In genomic region chr1:12069616-12070244, GRCh38 we compare ENCODE assay signal across 17 cellular contexts. TPM values are rescaled to one million over a fixed set of nuclear protein-coding genes. Genes with fewer than 3 reads are reported as not detected.
DNase-seq lines count a peak whose midpoint lies in the region; ATAC-seq and TF ChIP-seq lines count a peak whose summit lies in the region.
"Had no signal": no experiment of that assay in that cellular context is flagged by ENCODE, and none has a peak within 500 bp of the region (broad histone marks: within the 10 kb centered on the region; RNA-seq: fewer than 3 reads in every experiment).

No MANE protein-coding gene starts in this region.

- H2BK20ac ChIP-seq in IMR-90 (ENCODE audit: low read depth, low read length): no peak overlapping the region

- dilution Hi-C loops in IMR-90 (cut with HindIII; ENCODE audit: low sequenced_read_pairs, unreplicated experiment): no loop called here

- H2BK15ac ChIP-seq in IMR-90 (ENCODE audit: low read depth, low read length): no peak overlapping the region

- no peak for TF ChIP-seq RAD21 in IMR-90 (IDR thresholded peaks at IDR 0.05; ENCODE audit: low read length)

- H3K9me3 Mint-ChIP-seq in activated CD8-positive, alpha-beta T cell treated with anti-CD3 and anti-CD28 coated beads, Interleukin-2, amount 10 ng/mL, durations not matched to agents 7 days and 5 days (ENCODE audit: insufficient read depth): no peaks in the 10 kb centered on the region
- H3K9me3 Mint-ChIP-seq in activated CD8-positive, alpha-beta T cell treated with anti-CD3 and anti-CD28 coated beads for 36 hours: no peaks in the 10 kb centered on the region

- H3K27ac Mint-ChIP-seq in activated CD8-positive, alpha-beta T cell treated with anti-CD3 and anti-CD28 coated beads, Interleukin-2, amount 10 ng/mL, durations not matched to agents 7 days and 5 days: peak overlapping the region; percentile 1
- no peak overlapping the region for H3K27ac Mint-ChIP-seq in activated CD8-positive, alpha-beta T cell treated with anti-CD3 and anti-CD28 coated beads for 36 hours

- H4K91ac ChIP-seq in IMR-90 (ENCODE audit: insufficient read depth, low read depth, low read length): no peak overlapping the region

- TF ChIP-seq POLR2A in IMR-90 (IDR thresholded peaks at IDR 0.05; ENCODE audit: low read depth, low read length): no peak
- TF ChIP-seq POLR2A in heart left ventricle (IDR thresholded peaks at IDR 0.05): no peak

- no peaks in the 10 kb centered on the region for H3K79me1 ChIP-seq in IMR-90 (ENCODE audit: low read depth in 1 of 2, low read length in 2 of 2)

- peaks cover 43% of the 10 kb centered on the region for H3K4me1 Mint-ChIP-seq in activated CD8-positive, alpha-beta T cell treated with anti-CD3 and anti-CD28 coated beads, Interleukin-2, amount 10 ng/mL, durations not matched to agents 7 days and 5 days (ENCODE audit: low read depth)
- peaks cover 34% of the 10 kb centered on the region for H3K4me1 Mint-ChIP-seq in activated CD8-positive, alpha-beta T cell treated with anti-CD3 and anti-CD28 coated beads for 36 hours (ENCODE audit: low read depth)

- H3K9me1 ChIP-seq in IMR-90 (ENCODE audit: insufficient read depth, low read length): no peaks in the 10 kb centered on the region

- H3K4me3 ChIP-seq in IMR-90 (ENCODE audit: insufficient read depth, low read depth, low read length): no peak overlapping the region
- no peak overlapping the region for H3K4me3 ChIP-seq in smooth muscle cell
- H3K4me3 ChIP-seq in heart left ventricle: no peak overlapping the region
- H3K4me3 ChIP-seq: uterus had no signal

- no peaks in the 10 kb centered on the region for H3K36me3 Mint-ChIP-seq in activated CD8-positive, alpha-beta T cell treated with anti-CD3 and anti-CD28 coated beads, Interleukin-2, amount 10 ng/mL, durations not matched to agents 7 days and 5 days (ENCODE audit: low read depth)
- no peaks in the 10 kb centered on the region for H3K36me3 Mint-ChIP-seq in activated CD8-positive, alpha-beta T cell treated with anti-CD3 and anti-CD28 coated beads for 36 hours (ENCODE audit: low read depth)

- H2AFZ ChIP-seq in IMR-90 (replicated peaks; ENCODE audit: low read length, poor library complexity): peak overlapping the region; percentile 15
- H2AFZ ChIP-seq in smooth muscle cell (ENCODE audit: low read depth): peak overlapping the region; percentile 39

- in situ Hi-C loops in IMR-90 (cut with MboI; ENCODE audit: low sequenced_read_pairs): no loop called here

- 78% methylated on average over 10 of the region's 11 CpGs; no CpG with 5 or more reads in 1 of the 2 experiments for WGBS in IMR-90 (ENCODE audit: extremely low coverage in 2 of 2, insufficient read length in 1 of 2), 2 experiments
- WGBS in smooth muscle cell (ENCODE audit: low lambda C conversion rate): 30% methylated on average over 11 of the region's 11 CpGs
- 51 to 62% (median 55%) methylated on average over 11 of the region's 11 CpGs for WGBS in heart left ventricle, 4 donors

- H3K36me3 ChIP-seq in IMR-90 (ENCODE audit: control insufficient read depth, insufficient read depth, low read length) (no peaks in the 10 kb centered on the region), smooth muscle cell (ENCODE audit: low read depth) (no peaks in the 10 kb centered on the region), heart left ventricle (no peaks in the 10 kb centered on the region)
- H3K36me3 ChIP-seq: uterus had no signal

- H3K27ac ChIP-seq in IMR-90 (ENCODE audit: insufficient read depth, low read length) (no peak overlapping the region), smooth muscle cell (ENCODE audit: low read depth) (peak overlapping the region; percentile 82), heart left ventricle (no peak overlapping the region)
- H3K27ac ChIP-seq: RWPE1, uterus had no signal

- H4K5ac ChIP-seq in IMR-90 (ENCODE audit: low read depth, low read length): no peak overlapping the region

- H3K4me2 ChIP-seq in IMR-90 (ENCODE audit: low read depth, low read length): no peak overlapping the region
- peak overlapping the region; percentile 33 for H3K4me2 ChIP-seq in smooth muscle cell

- POLR2A ChIA-PET in activated CD8-positive, alpha-beta T cell treated with anti-CD3 and anti-CD28 coated beads, Interleukin-2, amount 10 ng/mL, durations not matched to agents 7 days and 5 days (lab: Charles Lee): interaction anchor here (9.8 kb wide), 1 partner anchor 161 kb away, joined by 95 read pairs; no protein-coding TSS in a partner anchor
- POLR2A ChIA-PET in activated CD8-positive, alpha-beta T cell treated with anti-CD3 and anti-CD28 coated beads for 36 hours (lab: Charles Lee): interaction anchor here (3.3 kb wide), 1 partner anchor 13 kb away, joined by 11 read pairs; no protein-coding TSS in a partner anchor
- POLR2A ChIA-PET in IMR-90 (lab: Charles Lee; ENCODE audit: unreplicated experiment): no interaction called here

- no peak overlapping the region for H3K4me3 Mint-ChIP-seq in activated CD8-positive, alpha-beta T cell treated with anti-CD3 and anti-CD28 coated beads, Interleukin-2, amount 10 ng/mL, durations not matched to agents 7 days and 5 days
- no peak overlapping the region for H3K4me3 Mint-ChIP-seq in activated CD8-positive, alpha-beta T cell treated with anti-CD3 and anti-CD28 coated beads for 36 hours

- no peak overlapping the region for H2BK5ac ChIP-seq in IMR-90 (ENCODE audit: low read depth, low read length, poor library complexity, severe bottlenecking)

- peaks cover 16% of the 10 kb centered on the region for H3F3A ChIP-seq in smooth muscle cell (ENCODE audit: low read depth)

- H3K4ac ChIP-seq in IMR-90 (ENCODE audit: low read depth, low read length): no peak overlapping the region

- no peak overlapping the region for H3K9ac ChIP-seq in IMR-90 (ENCODE audit: low read depth, low read length)
- no peak overlapping the region for H3K9ac ChIP-seq in smooth muscle cell (ENCODE audit: low read depth)

- peaks cover 10% of the 10 kb centered on the region for H3K27me3 ChIP-seq in IMR-90 (ENCODE audit: control insufficient read depth, insufficient read depth, low read length)
- peaks cover under 1% of the 10 kb centered on the region for H3K27me3 ChIP-seq in smooth muscle cell (ENCODE audit: low read depth)
- H3K27me3 ChIP-seq in heart left ventricle: peaks cover 0 to 51% (median 32%) of the 10 kb centered on the region in 9 donors
- H3K27me3 ChIP-seq: uterus had no signal

- H3K18ac ChIP-seq in IMR-90 (ENCODE audit: low read depth, low read length): no peak overlapping the region

- H2AK5ac ChIP-seq in IMR-90 (ENCODE audit: low read depth, low read length): no peak overlapping the region; the same call in 1 of the 2 replicates

- CTCF ChIA-PET in activated CD8-positive, alpha-beta T cell treated with anti-CD3 and anti-CD28 coated beads, Interleukin-2, amount 10 ng/mL, durations not matched to agents 7 days and 5 days (lab: Charles Lee): interaction anchor here (1.3 to 1.7 kb wide), 2 partner anchors 9 to 10 kb away, joined by 5 to 6 read pairs; no protein-coding TSS in a partner anchor
- CTCF ChIA-PET in activated CD8-positive, alpha-beta T cell treated with anti-CD3 and anti-CD28 coated beads for 36 hours (lab: Charles Lee): interaction anchor here (1.6 kb wide), 1 partner anchor 10 kb away, joined by 10 read pairs; no protein-coding TSS in a partner anchor
- CTCF ChIA-PET in IMR-90 (lab: Yijun Ruan, JAX): no interaction called here

- DNase-seq in activated CD8-positive, alpha-beta T cell treated with anti-CD3 and anti-CD28 coated beads, Interleukin-2, amount 10 ng/mL, durations not matched to agents 7 days and 5 days: peak; percentile 57
- DNase-seq in activated CD8-positive, alpha-beta T cell treated with anti-CD3 and anti-CD28 coated beads for 36 hours: no peak
- DNase-seq in IMR-90 (no peak), astrocyte of the hippocampus (ENCODE audit: low read depth, low spot score) (peak; percentile 27), smooth muscle cell (lab: John Stamatoyannopoulos, UW; ENCODE audit: unreplicated experiment) (no peak), heart left ventricle (no peak), NCI-H526 (lab: John Stamatoyannopoulos, UW) (no peak)
- DNase-seq: ACHN; activated naive CD4-positive, alpha-beta T cell; MM.1S; NCI-H774; occipital lobe; stimulated activated naive CD4-positive, alpha-beta T cell treated with Interleukin-2 at 50 U/mL for 16 hours; uterus had no signal

- peak overlapping the region; percentile 1 for H2AK9ac ChIP-seq in IMR-90 (replicated peaks; ENCODE audit: low read depth, low read length, poor library complexity)

- H3K4me1 ChIP-seq in IMR-90 (ENCODE audit: control insufficient read depth, insufficient read depth, low read length) (peaks cover 8% of the 10 kb centered on the region), smooth muscle cell (ENCODE audit: low read depth) (peaks cover 18% of the 10 kb centered on the region), heart left ventricle (peaks cover 0 to 9% (median 0%) of the 10 kb centered on the region in 12 donors)
- H3K4me1 ChIP-seq: uterus had no signal

- no peaks in the 10 kb centered on the region for H3K79me2 ChIP-seq in smooth muscle cell (ENCODE audit: low read depth)

- no peak overlapping the region for H3K14ac ChIP-seq in IMR-90 (replicated peaks; ENCODE audit: low read depth, low read length)

- no peak overlapping the region for H2BK120ac ChIP-seq in IMR-90 (ENCODE audit: low read depth, low read length)

- H4K20me1 ChIP-seq in IMR-90 (ENCODE audit: insufficient read depth, low read length): no peaks in the 10 kb centered on the region
- H4K20me1 ChIP-seq in smooth muscle cell (ENCODE audit: low read depth): no peaks in the 10 kb centered on the region

- intact Hi-C loops in activated CD8-positive, alpha-beta T cell treated with anti-CD3 and anti-CD28 coated beads for 36 hours (cut with micrococcal nuclease): no loop called here
- intact Hi-C loops in IMR-90 (cut with micrococcal nuclease): no loop called here
- intact Hi-C loops in heart left ventricle (cut with DNase I): no loop called here

- no peak overlapping the region for H4K8ac ChIP-seq in IMR-90 (ENCODE audit: low read depth in 2 of 2, low read length in 2 of 2)

- TF ChIP-seq CTCF in activated CD8-positive, alpha-beta T cell treated with anti-CD3 and anti-CD28 coated beads for 36 hours (IDR thresholded peaks at IDR 0.05): no peak
- TF ChIP-seq CTCF in IMR-90 (conservative IDR thresholded peaks at IDR 0.05; ENCODE audit: low read depth, low read length) (no peak), smooth muscle cell (IDR thresholded peaks at IDR 0.05; ENCODE audit: borderline replicate concordance, insufficient read depth, poor library complexity, severe bottlenecking) (no peak), heart left ventricle (IDR thresholded peaks at IDR 0.05) (no peak)

- H3K27me3 Mint-ChIP-seq in activated CD8-positive, alpha-beta T cell treated with anti-CD3 and anti-CD28 coated beads, Interleukin-2, amount 10 ng/mL, durations not matched to agents 7 days and 5 days (ENCODE audit: low read depth): peaks cover 31% of the 10 kb centered on the region
- H3K27me3 Mint-ChIP-seq in activated CD8-positive, alpha-beta T cell treated with anti-CD3 and anti-CD28 coated beads for 36 hours: peaks cover 41% of the 10 kb centered on the region

- BruUV-seq in IMR-90 (replicated peaks; lab: Mats Ljungman, UMichigan): no TSS peak

- no peak overlapping the region for H3K56ac ChIP-seq in IMR-90 (ENCODE audit: extremely low read depth, insufficient read depth, low read length)

- H3K9me3 ChIP-seq in IMR-90 (ENCODE audit: control insufficient read depth, insufficient read depth, low read length) (no peaks in the 10 kb centered on the region), smooth muscle cell (replicated peaks; ENCODE audit: low read depth) (no peaks in the 10 kb centered on the region), heart left ventricle (no peaks in the 10 kb centered on the region)
- H3K9me3 ChIP-seq: uterus had no signal

- H3K23ac ChIP-seq in IMR-90 (ENCODE audit: low read depth, low read length): no peak overlapping the region

- peak; percentile 60 for ATAC-seq in activated CD8-positive, alpha-beta T cell treated with anti-CD3 and anti-CD28 coated beads, Interleukin-2, amount 10 ng/mL, durations not matched to agents 7 days and 5 days
- no peak for ATAC-seq in activated CD8-positive, alpha-beta T cell treated with anti-CD3 and anti-CD28 coated beads for 36 hours
- ATAC-seq in IMR-90 (ENCODE audit: low read depth): no peak
- ATAC-seq in heart left ventricle: no peak
- ATAC-seq in HG03139 (IDR thresholded peaks at IDR 0.05; ENCODE audit: unreplicated experiment): no peak

RNA-seq across cellular contexts. Expression of gene TNFRSF8, which starts 6.6 kb away (rescaled TPM):
- under 1 TPM; 0.95 to 0.97 TPM for total RNA-seq in activated CD8-positive, alpha-beta T cell treated with anti-CD3 and anti-CD28 coated beads, Interleukin-2, amount 10 ng/mL, durations not matched to agents 7 days and 5 days
- 1 to 10 TPM; 1.5 to 1.8 TPM for total RNA-seq in activated CD8-positive, alpha-beta T cell treated with anti-CD3 and anti-CD28 coated beads for 36 hours
- total RNA-seq in IMR-90 (2012; rRNA removed): under 0.01 TPM in 2 replicates
- polyA plus RNA-seq in IMR-90 (2012; rRNA removed): 0.31 and 0.37 TPM in 2 replicates
- 0.35 and 0.56 TPM in 2 replicates for polyA plus RNA-seq in IMR-90 (2012; cell fraction: cytosol; rRNA removed)
- 0.54 and 0.72 TPM in 2 replicates for polyA plus RNA-seq in IMR-90 (2012; cell fraction: nucleus; rRNA removed; ENCODE audit: low replicate concordance)
- 0.22 and 0.54 TPM in 2 replicates for total RNA-seq in smooth muscle cell
- 1.3 TPM in 1 of 2 replicates, not detected in the other for polyA plus RNA-seq in smooth muscle cell
- total RNA-seq in heart left ventricle: 1 to 10 TPM in 2 of 9 donors, under 1 TPM in 7; 0.51 to 4.5 (median 0.75) TPM
- 1 to 10 TPM in 1 of 2 donors, under 1 TPM in 1; 1.00 to 1.1 TPM for polyA plus RNA-seq in heart left ventricle
- total RNA-seq: frontal cortex, occipital lobe had no signal

RNA-seq across cellular contexts. Expression of gene MIIP, which starts 50.4 kb away (rescaled TPM):
- total RNA-seq in activated CD8-positive, alpha-beta T cell treated with anti-CD3 and anti-CD28 coated beads, Interleukin-2, amount 10 ng/mL, durations not matched to agents 7 days and 5 days: 10 to 100 TPM; 34.7 to 37.4 TPM
- total RNA-seq in activated CD8-positive, alpha-beta T cell treated with anti-CD3 and anti-CD28 coated beads for 36 hours: 10 to 100 TPM; 24.0 to 24.7 TPM
- total RNA-seq in IMR-90 (2012; rRNA removed): 12.2 and 14.2 TPM in 2 replicates
- polyA plus RNA-seq in IMR-90 (2012; rRNA removed): 23.7 and 28.7 TPM in 2 replicates
- 12.9 and 18.5 TPM in 2 replicates for polyA plus RNA-seq in IMR-90 (2012; cell fraction: cytosol; rRNA removed)
- polyA plus RNA-seq in IMR-90 (2012; cell fraction: nucleus; rRNA removed; ENCODE audit: low replicate concordance): 74.8 and 224 TPM in 2 replicates
- 18.9 and 24.0 TPM in 2 replicates for total RNA-seq in smooth muscle cell
- polyA plus RNA-seq in smooth muscle cell: 63.3 and 66.5 TPM in 2 replicates
- total RNA-seq in heart left ventricle: 10 to 100 TPM; 11.3 to 53.5 (median 17.4) TPM
- polyA plus RNA-seq in heart left ventricle: 10 to 100 TPM; 20.3 to 33.6 TPM

Comparison
In these comparisons a context has a peak if more than half of its experiments do, and no peak if none do; other contexts are left out.
1. DNase-seq: peak in activated CD8-positive, alpha-beta T cell treated with anti-CD3 and anti-CD28 coated beads, Interleukin-2, amount 10 ng/mL, durations not matched to agents 7 days and 5 days (single experiment) and astrocyte of the hippocampus (single experiment); none in activated CD8-positive, alpha-beta T cell treated with anti-CD3 and anti-CD28 coated beads for 36 hours (single experiment), IMR-90 (single experiment), smooth muscle cell (single experiment), heart left ventricle (0 of 5) and NCI-H526 (0 of 2).